ENCODE assay signal across 1 cellular context in genomic region chr17:45200701-45201100, GRCh38.
A peak's percentile ranks its signal among the peaks of the same experiment; 100 is the strongest.
TF ChIP-seq lines count a peak whose summit lies in the region.

No MANE protein-coding gene starts in this region.

TF ChIP-seq in HepG2, 621 proteins besides CTCF, POLR2A, EP300 and RAD21 (continued from another document and continues in another):
- TF ChIP-seq GPBP1L1 (CRISPR knock-in tag; IDR thresholded peaks at IDR 0.05): no peak
- peak; percentile 78 for TF ChIP-seq CEBPG (CRISPR knock-in tag; IDR thresholded peaks at IDR 0.05)
- no peak for TF ChIP-seq ZNF441 (CRISPR knock-in tag; IDR thresholded peaks at IDR 0.05; ENCODE audit: borderline replicate concordance)
- no peak for TF ChIP-seq ZGPAT (CRISPR knock-in tag; IDR thresholded peaks at IDR 0.05)
- TF ChIP-seq ARID3A (IDR thresholded peaks at IDR 0.05; ENCODE audit: low read depth, low read length): no peak
- TF ChIP-seq SMC3 (IDR thresholded peaks at IDR 0.05; ENCODE audit: low read length): 0 out of 2 replicates have a peak, but pooled peaks have one; percentile 9
- peak; percentile 55; the same call in 1 of the 2 replicates for TF ChIP-seq ISL2 (CRISPR knock-in tag; IDR thresholded peaks at IDR 0.05)
- peak; percentile 17; the same call in 1 of the 2 replicates for TF ChIP-seq UBTF (CRISPR knock-in tag; IDR thresholded peaks at IDR 0.05)
- no peak for TF ChIP-seq ARNTL (CRISPR knock-in tag; IDR thresholded peaks at IDR 0.05)
- TF ChIP-seq THAP11 (CRISPR knock-in tag; IDR thresholded peaks at IDR 0.05): peak; percentile 58
- no peak for TF ChIP-seq SOX6 (IDR thresholded peaks at IDR 0.05)
- TF ChIP-seq SOX6 (CRISPR knock-in tag; IDR thresholded peaks at IDR 0.05): peak; percentile 80
- peak; percentile 44; the same call in 1 of the 2 replicates for TF ChIP-seq PATZ1 (CRISPR knock-in tag; IDR thresholded peaks at IDR 0.05)
- TF ChIP-seq SKI (IDR thresholded peaks at IDR 0.05; ENCODE audit: partially characterized antibody): peak; percentile 53
- peak; percentile 34; the same call in 1 of the 2 replicates for TF ChIP-seq ZFY (CRISPR knock-in tag; IDR thresholded peaks at IDR 0.05)
- peak; percentile 43; the same call in 1 of the 2 replicates for TF ChIP-seq NR2F2 (IDR thresholded peaks at IDR 0.05; ENCODE audit: borderline replicate concordance, low read depth)
- TF ChIP-seq REPIN1 (CRISPR knock-in tag; IDR thresholded peaks at IDR 0.05; ENCODE audit: borderline replicate concordance, low read depth): peak; percentile 15; the same call in 1 of the 2 replicates
- TF ChIP-seq HNF4A (CRISPR knock-in tag; IDR thresholded peaks at IDR 0.05): peak; percentile 27; the same call in 1 of the 2 replicates
- TF ChIP-seq NR2F6 (IDR thresholded peaks at IDR 0.05): peak; percentile 79
- TF ChIP-seq NR2F6 (CRISPR knock-in tag; IDR thresholded peaks at IDR 0.05): 0 out of 2 replicates have a peak, but pooled peaks have one; percentile 23
- peak; percentile 59; the same call in 1 of the 2 replicates for TF ChIP-seq SNAPC4 (CRISPR knock-in tag; IDR thresholded peaks at IDR 0.05)
- peak; percentile 25; the same call in 1 of the 2 replicates for TF ChIP-seq PHF8 (CRISPR knock-in tag; IDR thresholded peaks at IDR 0.05)
- TF ChIP-seq ZNF605 (CRISPR knock-in tag; IDR thresholded peaks at IDR 0.05): peak; percentile 43; the same call in 1 of the 2 replicates
- peak; percentile 29; the same call in 1 of the 2 replicates for TF ChIP-seq TFAP4 (IDR thresholded peaks at IDR 0.05; ENCODE audit: borderline replicate concordance, low read depth)
- 0 out of 2 replicates have a peak, but pooled peaks have one; percentile 28 for TF ChIP-seq NCOR1 (IDR thresholded peaks at IDR 0.05; ENCODE audit: borderline replicate concordance, low read length)
- peak; percentile 19; the same call in 1 of the 2 replicates for TF ChIP-seq SOX5 (CRISPR knock-in tag; IDR thresholded peaks at IDR 0.05; ENCODE audit: borderline replicate concordance)
- TF ChIP-seq ARID5B (CRISPR knock-in tag; IDR thresholded peaks at IDR 0.05): peak; percentile 96
- TF ChIP-seq ZBTB25 (CRISPR knock-in tag; IDR thresholded peaks at IDR 0.05): no peak
- peak; percentile 36; the same call in 1 of the 2 replicates for TF ChIP-seq HDAC1 (CRISPR knock-in tag; IDR thresholded peaks at IDR 0.05)
- TF ChIP-seq KAT8 (CRISPR knock-in tag; IDR thresholded peaks at IDR 0.05): 0 out of 2 replicates have a peak, but pooled peaks have one; percentile 21
- TF ChIP-seq THRA (CRISPR knock-in tag; IDR thresholded peaks at IDR 0.05; ENCODE audit: borderline replicate concordance): peak; percentile 90; the same call in 1 of the 2 replicates
- peak; percentile 40 for TF ChIP-seq TBL1XR1 (IDR thresholded peaks at IDR 0.05; ENCODE audit: borderline replicate concordance, low read length, partially characterized antibody)
- no peak for TF ChIP-seq SOX13 (IDR thresholded peaks at IDR 0.05)
- TF ChIP-seq SOX13 (CRISPR knock-in tag; conservative IDR thresholded peaks at IDR 0.05 in 1 of 2, IDR thresholded peaks at IDR 0.05 in 1 of 2): peak in 1 of 2 experiments; percentile 56; a peak in 2 of 4 replicates
- peak; percentile 68; the same call in 1 of the 2 replicates for TF ChIP-seq NCOA2 (CRISPR knock-in tag; IDR thresholded peaks at IDR 0.05)
